1 cellular context compared by ENCODE assay signal in genomic region chr6:108071736-108072276, GRCh38.
A peak's percentile ranks its signal among the peaks of the same experiment; 100 is the strongest.
TF ChIP-seq lines count a peak whose summit lies in the region.

No MANE protein-coding gene starts in this region.

TF ChIP-seq in GM23338, 12 proteins besides CTCF, POLR2A, EP300 and RAD21 (continued from another document):
- TF ChIP-seq ZNF462 (CRISPR knock-in tag; IDR thresholded peaks at IDR 0.05), result peak; percentile 66; the same call in 1 of the 2 replicates
- TF ChIP-seq ZNF331 (CRISPR knock-in tag; IDR thresholded peaks at IDR 0.05; ENCODE audit: low read depth), result no peak
- no peak for TF ChIP-seq EZH2 (IDR thresholded peaks at IDR 0.05; ENCODE audit: low read depth, unreplicated experiment)
- TF ChIP-seq ZNF114 (CRISPR knock-in tag; IDR thresholded peaks at IDR 0.05), result no peak
- TF ChIP-seq ETS1 (IDR thresholded peaks at IDR 0.05), result no peak
- TF ChIP-seq NANOG (IDR thresholded peaks at IDR 0.05; ENCODE audit: borderline replicate concordance), result peak; percentile 90
- TF ChIP-seq CREB1 (CRISPR knock-in tag; IDR thresholded peaks at IDR 0.05; ENCODE audit: low read depth), result peak; percentile 28; the same call in 1 of the 2 replicates
- no peak for TF ChIP-seq EZH2phosphoT487 (IDR thresholded peaks at IDR 0.05; ENCODE audit: unreplicated experiment)
- TF ChIP-seq STAT1 (IDR thresholded peaks at IDR 0.05; ENCODE audit: unreplicated experiment), result no peak
- TF ChIP-seq REST (IDR thresholded peaks at IDR 0.05; ENCODE audit: unreplicated experiment), result no peak
- TF ChIP-seq JUNB (IDR thresholded peaks at IDR 0.05; ENCODE audit: unreplicated experiment), result no peak
